10 cellular contexts compared by ENCODE assay signal in the genomic region with DNA sequence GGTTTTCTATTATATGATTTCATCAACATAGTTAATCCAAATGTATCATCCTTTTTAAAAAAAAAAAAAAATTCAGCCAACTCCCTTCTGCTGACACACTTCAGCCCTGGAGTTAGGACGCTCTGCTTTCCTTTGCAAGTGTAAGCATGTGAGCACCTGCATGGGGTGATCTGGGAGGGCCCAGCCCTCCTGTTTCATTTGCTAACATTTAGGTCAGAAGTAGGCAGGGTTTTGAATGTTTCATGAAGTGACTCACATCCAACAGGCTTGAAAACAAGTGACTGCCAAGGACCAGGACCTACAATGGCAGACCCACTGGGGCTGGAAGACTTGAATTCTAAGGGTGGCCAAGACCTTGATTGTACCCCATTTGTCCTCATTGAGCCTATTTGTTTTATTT.
DNase-seq lines count a peak whose midpoint lies in the region; ATAC-seq and TF ChIP-seq lines count a peak whose summit lies in the region.
"Had no signal": no experiment of that assay in that cellular context is flagged by ENCODE, and none has a peak within 500 bp of the region (broad histone marks: within the 10 kb centered on the region; RNA-seq: fewer than 3 reads in every experiment).

No MANE protein-coding gene starts in this region.

- no peak for DNase-seq in activated CD4-positive, CD25-positive, alpha-beta regulatory T cell (lab: John Stamatoyannopoulos, UW)
- DNase-seq in activated B cell treated with CpG ODN at 0.5 μM for 24 hours (no peak), fibroblast of mammary gland (ENCODE audit: low read depth) (peak; percentile 46), NCI-H2196 treated with DMSO at 0.1 percent for 48 hours (lab: John Stamatoyannopoulos, UW; ENCODE audit: unreplicated experiment) (no peak)
- DNase-seq in stimulated activated naive B cell treated with anti-CD40 and anti-IgM and Interleukin-4, amounts not matched to agents 10 μg/mL and 1 μg/mL and 100 μg/mL, for 72 hours = no peak
- DNase-seq: amniotic stem cell; naive thymus-derived CD4-positive, alpha-beta T cell had no signal

- no peak overlapping the region for H3K4me3 ChIP-seq in fibroblast of mammary gland (ENCODE audit: control insufficient read depth, low read depth, low read length)

- no peaks in the 10 kb centered on the region for H3K27me3 Mint-ChIP-seq in activated B cell treated with CpG ODN at 0.5 μM for 24 hours
- no peaks in the 10 kb centered on the region for H3K27me3 Mint-ChIP-seq in stimulated activated naive B cell treated with anti-CD40 and anti-IgM and Interleukin-4, amounts not matched to agents 10 μg/mL and 1 μg/mL and 100 μg/mL, for 72 hours

- no peak overlapping the region for H3K4me3 Mint-ChIP-seq in activated B cell treated with CpG ODN at 0.5 μM for 24 hours
- no peak overlapping the region for H3K4me3 Mint-ChIP-seq in stimulated activated naive B cell treated with anti-CD40 and anti-IgM and Interleukin-4, amounts not matched to agents 10 μg/mL and 1 μg/mL and 100 μg/mL, for 72 hours
- H3K4me3 Mint-ChIP-seq: naive thymus-derived CD4-positive, alpha-beta T cell had no signal

- TF ChIP-seq CTCF in activated B cell treated with CpG ODN at 0.5 μM for 24 hours (IDR thresholded peaks at IDR 0.05) (no peak), fibroblast of mammary gland (conservative IDR thresholded peaks at IDR 0.05; ENCODE audit: control insufficient read depth, insufficient read depth, low read depth, low read length) (no peak)

- H3K9me3 Mint-ChIP-seq in activated B cell treated with CpG ODN at 0.5 μM for 24 hours = no peaks in the 10 kb centered on the region
- peaks cover 4 to 8% of the 10 kb centered on the region in 2 donors for H3K9me3 Mint-ChIP-seq in stimulated activated naive B cell treated with anti-CD40 and anti-IgM and Interleukin-4, amounts not matched to agents 10 μg/mL and 1 μg/mL and 100 μg/mL, for 72 hours

- H3K27ac Mint-ChIP-seq in activated B cell treated with CpG ODN at 0.5 μM for 24 hours = peak overlapping the region; percentile 19
- H3K27ac Mint-ChIP-seq in stimulated activated naive B cell treated with anti-CD40 and anti-IgM and Interleukin-4, amounts not matched to agents 10 μg/mL and 1 μg/mL and 100 μg/mL, for 72 hours = peak overlapping the region; percentile 57

- POLR2A ChIA-PET in activated B cell treated with CpG ODN at 0.5 μM for 24 hours (lab: Charles Lee) = interaction anchor here (0.6 kb wide), 1 partner anchor 50 kb away, joined by 4 read pairs; no protein-coding TSS in a partner anchor

- ATAC-seq in activated CD4-positive, CD25-positive, alpha-beta regulatory T cell treated with anti-CD3 and anti-CD28 coated beads, Interleukin-2, amount 50 U/mL, for 24 hours = peak; percentile 33 to 41
- ATAC-seq in activated B cell treated with CpG ODN at 0.5 μM for 24 hours (ENCODE audit: low read depth) = no peak
- ATAC-seq in stimulated activated naive B cell treated with anti-CD40 and anti-IgM and Interleukin-4, amounts not matched to agents 10 μg/mL and 1 μg/mL and 100 μg/mL, for 72 hours (replicated peaks) = peak; percentile 35 to 38
- no peak for ATAC-seq in HG02678 (IDR thresholded peaks at IDR 0.05; ENCODE audit: unreplicated experiment)
- ATAC-seq in GM18498 (IDR thresholded peaks at IDR 0.05; ENCODE audit: unreplicated experiment) = no peak
- ATAC-seq: naive thymus-derived CD4-positive, alpha-beta T cell had no signal

- CTCF ChIA-PET in activated B cell treated with CpG ODN at 0.5 μM for 24 hours (lab: Charles Lee) = no interaction called here

- peaks cover 33% of the 10 kb centered on the region for H3K4me1 Mint-ChIP-seq in activated B cell treated with CpG ODN at 0.5 μM for 24 hours
- H3K4me1 Mint-ChIP-seq in stimulated activated naive B cell treated with anti-CD40 and anti-IgM and Interleukin-4, amounts not matched to agents 10 μg/mL and 1 μg/mL and 100 μg/mL, for 72 hours = peaks cover 39 to 54% of the 10 kb centered on the region in 2 donors

- H3K36me3 Mint-ChIP-seq in activated B cell treated with CpG ODN at 0.5 μM for 24 hours (ENCODE audit: low read depth) = no peaks in the 10 kb centered on the region
- no peaks in the 10 kb centered on the region for H3K36me3 Mint-ChIP-seq in stimulated activated naive B cell treated with anti-CD40 and anti-IgM and Interleukin-4, amounts not matched to agents 10 μg/mL and 1 μg/mL and 100 μg/mL, for 72 hours

- intact Hi-C loops in activated B cell treated with CpG ODN at 0.5 μM for 24 hours (cut with micrococcal nuclease) = no loop called here

Comparison
In these comparisons a context has a peak if more than half of its experiments do, and no peak if none do; other contexts are left out.
1. ATAC-seq: peak in activated CD4-positive, CD25-positive, alpha-beta regulatory T cell treated with anti-CD3 and anti-CD28 coated beads, Interleukin-2, amount 50 U/mL, for 24 hours (2 of 2) and stimulated activated naive B cell treated with anti-CD40 and anti-IgM and Interleukin-4, amounts not matched to agents 10 μg/mL and 1 μg/mL and 100 μg/mL, for 72 hours (2 of 2); none in activated B cell treated with CpG ODN at 0.5 μM for 24 hours (single experiment), HG02678 (single experiment) and GM18498 (single experiment).